In genomic region chr12:129208566-129208965, GRCh38 we compare ENCODE assay signal across 29 cellular contexts.
"Had no signal": no experiment of that assay in that cellular context is flagged by ENCODE, and none has a peak within 500 bp of the region (broad histone marks: within the 10 kb centered on the region; RNA-seq: fewer than 3 reads in every experiment).

No MANE protein-coding gene starts in this region.

- H3K27me3 Mint-ChIP-seq: activated CD4-positive, alpha-beta memory T cell treated with anti-CD3 and anti-CD28 coated beads for 36 hours; activated CD4-positive, alpha-beta T cell treated with anti-CD3 and anti-CD28 coated beads for 36 hours; activated CD4-positive, alpha-beta T cell treated with anti-CD3 and anti-CD28 coated beads, Interleukin-2, amount 10 ng/mL, durations not matched to agents 24 days and 14 days; activated CD8-positive, alpha-beta memory T cell treated with anti-CD3 and anti-CD28 coated beads, Interleukin-2, amount 10 ng/mL, durations not matched to agents 7 days and 5 days; activated naive CD4-positive, alpha-beta T cell treated with anti-CD3 and anti-CD28 coated beads, Interleukin-2, amount 50 U/mL, for 24 hours; activated naive CD8-positive, alpha-beta T cell treated with anti-CD3 and anti-CD28 coated beads for 36 hours; activated naive CD8-positive, alpha-beta T cell treated with anti-CD3 and anti-CD28 coated beads, Interleukin-2, amount 50 U/mL, for 24 hours had no signal

- H3K4me1 ChIP-seq: adrenal gland, body of pancreas, colonic mucosa, esophagus muscularis mucosa, foreskin keratinocyte, gastrocnemius medialis had no signal

- H3K9me3 ChIP-seq: adrenal gland, body of pancreas, colonic mucosa, gastrocnemius medialis had no signal

- H3K9me3 Mint-ChIP-seq: activated naive CD4-positive, alpha-beta T cell treated with anti-CD3 and anti-CD28 coated beads for 36 hours; activated naive CD4-positive, alpha-beta T cell treated with anti-CD3 and anti-CD28 coated beads, Interleukin-2, amount 50 U/mL, for 24 hours; activated naive CD8-positive, alpha-beta T cell treated with anti-CD3 and anti-CD28 coated beads, Interleukin-2, amount 50 U/mL, for 24 hours; activated T-helper 1 cell treated with anti-CD3 and anti-CD28 coated beads, Interleukin-12 subunit alpha, Interleukin-12 subunit beta, Interleukin-2, Interleukin-4 antibody, amounts not matched to agents 30 ng/mL and 10 ng/mL and 1 ng/mL, durations not matched to agents 14 hours and 24 hours and 36 hours had no signal

- H3K4me3 Mint-ChIP-seq: activated CD4-positive, alpha-beta memory T cell treated with anti-CD3 and anti-CD28 coated beads for 36 hours; activated CD4-positive, alpha-beta T cell treated with anti-CD3 and anti-CD28 coated beads for 36 hours; activated CD4-positive, alpha-beta T cell treated with anti-CD3 and anti-CD28 coated beads, Interleukin-2, amount 10 ng/mL, durations not matched to agents 24 days and 14 days; activated CD8-positive, alpha-beta memory T cell treated with anti-CD3 and anti-CD28 coated beads, Interleukin-2, amount 10 ng/mL, durations not matched to agents 7 days and 5 days; activated CD8-positive, alpha-beta T cell treated with anti-CD3 and anti-CD28 coated beads, Interleukin-2, amount 10 ng/mL, durations not matched to agents 7 days and 5 days; activated naive CD4-positive, alpha-beta T cell treated with anti-CD3 and anti-CD28 coated beads for 36 hours; activated naive CD4-positive, alpha-beta T cell treated with anti-CD3 and anti-CD28 coated beads, Interleukin-2, amount 50 U/mL, for 24 hours; activated naive CD8-positive, alpha-beta T cell treated with anti-CD3 and anti-CD28 coated beads for 36 hours; activated naive CD8-positive, alpha-beta T cell treated with anti-CD3 and anti-CD28 coated beads, Interleukin-2, amount 50 U/mL, for 24 hours; activated T-helper 1 cell treated with anti-CD3 and anti-CD28 coated beads, Interleukin-12 subunit alpha, Interleukin-12 subunit beta, Interleukin-2, Interleukin-4 antibody, amounts not matched to agents 30 ng/mL and 10 ng/mL and 1 ng/mL, durations not matched to agents 14 hours and 24 hours and 36 hours had no signal

- DNase-seq: activated CD4-positive, alpha-beta memory T cell treated with anti-CD3 and anti-CD28 coated beads for 36 hours; activated CD4-positive, alpha-beta T cell treated with anti-CD3 and anti-CD28 coated beads for 36 hours; activated CD4-positive, alpha-beta T cell treated with anti-CD3 and anti-CD28 coated beads, Interleukin-2, amount 10 ng/mL, durations not matched to agents 24 days and 14 days; activated CD4-positive, CD25-positive, alpha-beta regulatory T cell; activated CD4-positive, CD25-positive, alpha-beta regulatory T cell treated with anti-CD3 and anti-CD28 coated beads, Interleukin-2, amount 50 U/mL, for 72 hours; activated CD8-positive, alpha-beta memory T cell treated with anti-CD3 and anti-CD28 coated beads, Interleukin-2, amount 10 ng/mL, durations not matched to agents 7 days and 5 days; activated CD8-positive, alpha-beta memory T cell treated with anti-CD3 and anti-CD28 coated beads, Interleukin-2, amount 50 U/mL, for 4 hours; activated CD8-positive, alpha-beta T cell treated with anti-CD3 and anti-CD28 coated beads, Interleukin-2, amount 10 ng/mL, durations not matched to agents 7 days and 5 days; activated effector memory CD4-positive, alpha-beta T cell treated with anti-CD3 and anti-CD28 coated beads, Interleukin-2, amount 50 U/mL, for 16 hours; activated naive CD4-positive, alpha-beta T cell treated with anti-CD3 and anti-CD28 coated beads for 36 hours; activated naive CD8-positive, alpha-beta T cell treated with anti-CD3 and anti-CD28 coated beads for 36 hours; activated naive CD8-positive, alpha-beta T cell treated with anti-CD3 and anti-CD28 coated beads, Interleukin-2, amount 50 U/mL, for 24 hours; activated T-cell treated with anti-CD3 and anti-CD28 coated beads, Interleukin-2, amount 50 U/mL, for 1 hour; activated T-cell treated with anti-CD3 and anti-CD28 coated beads, Interleukin-2, amount 50 U/mL, for 48 hours; adrenal gland; aorta; body of pancreas; central memory CD4-positive, alpha-beta T cell; cerebellar nuclear complex; colonic mucosa; effector memory CD4-positive, alpha-beta T cell; erythroblast; foreskin keratinocyte; gastrocnemius medialis; T-helper 2 cell had no signal

- H3K4me3 ChIP-seq: adrenal gland, body of pancreas, colonic mucosa, esophagus muscularis mucosa, gastrocnemius medialis had no signal

- H3K27ac Mint-ChIP-seq: activated CD4-positive, alpha-beta memory T cell treated with anti-CD3 and anti-CD28 coated beads for 36 hours; activated CD4-positive, alpha-beta T cell treated with anti-CD3 and anti-CD28 coated beads for 36 hours; activated CD4-positive, alpha-beta T cell treated with anti-CD3 and anti-CD28 coated beads, Interleukin-2, amount 10 ng/mL, durations not matched to agents 24 days and 14 days; activated CD8-positive, alpha-beta memory T cell treated with anti-CD3 and anti-CD28 coated beads, Interleukin-2, amount 10 ng/mL, durations not matched to agents 7 days and 5 days; activated CD8-positive, alpha-beta T cell treated with anti-CD3 and anti-CD28 coated beads, Interleukin-2, amount 10 ng/mL, durations not matched to agents 7 days and 5 days; activated naive CD4-positive, alpha-beta T cell treated with anti-CD3 and anti-CD28 coated beads for 36 hours; activated naive CD4-positive, alpha-beta T cell treated with anti-CD3 and anti-CD28 coated beads, Interleukin-2, amount 50 U/mL, for 24 hours; activated naive CD8-positive, alpha-beta T cell treated with anti-CD3 and anti-CD28 coated beads for 36 hours; activated naive CD8-positive, alpha-beta T cell treated with anti-CD3 and anti-CD28 coated beads, Interleukin-2, amount 50 U/mL, for 24 hours; activated T-helper 1 cell treated with anti-CD3 and anti-CD28 coated beads, Interleukin-12 subunit alpha, Interleukin-12 subunit beta, Interleukin-2, Interleukin-4 antibody, amounts not matched to agents 30 ng/mL and 10 ng/mL and 1 ng/mL, durations not matched to agents 14 hours and 24 hours and 36 hours; activated T-helper 2 cell treated with anti-CD3 and anti-CD28 coated beads, Interferon-gamma antibody, Interleukin-2, Interleukin-4, amounts not matched to agents 10 μg/mL and 5 μg/mL and 100 μg/mL, durations not matched to agents 14 hours and 24 hours and 36 hours had no signal

- H3K27me3 ChIP-seq: adrenal gland, body of pancreas, colonic mucosa, foreskin keratinocyte, gastrocnemius medialis had no signal

- H3K4me1 Mint-ChIP-seq: activated CD4-positive, alpha-beta T cell treated with anti-CD3 and anti-CD28 coated beads for 36 hours; activated CD4-positive, alpha-beta T cell treated with anti-CD3 and anti-CD28 coated beads, Interleukin-2, amount 10 ng/mL, durations not matched to agents 24 days and 14 days; activated CD8-positive, alpha-beta memory T cell treated with anti-CD3 and anti-CD28 coated beads, Interleukin-2, amount 10 ng/mL, durations not matched to agents 7 days and 5 days; activated naive CD4-positive, alpha-beta T cell treated with anti-CD3 and anti-CD28 coated beads, Interleukin-2, amount 50 U/mL, for 24 hours; activated naive CD8-positive, alpha-beta T cell treated with anti-CD3 and anti-CD28 coated beads for 36 hours; activated naive CD8-positive, alpha-beta T cell treated with anti-CD3 and anti-CD28 coated beads, Interleukin-2, amount 50 U/mL, for 24 hours had no signal

- ATAC-seq: activated CD4-positive, alpha-beta T cell treated with anti-CD3 and anti-CD28 coated beads for 36 hours; activated CD8-positive, alpha-beta memory T cell treated with anti-CD3 and anti-CD28 coated beads, Interleukin-2, amount 10 ng/mL, durations not matched to agents 7 days and 5 days; activated CD8-positive, alpha-beta T cell treated with anti-CD3 and anti-CD28 coated beads, Interleukin-2, amount 10 ng/mL, durations not matched to agents 7 days and 5 days; activated naive CD8-positive, alpha-beta T cell treated with anti-CD3 and anti-CD28 coated beads, Interleukin-2, amount 50 U/mL, for 24 hours; body of pancreas; foreskin keratinocyte; gastrocnemius medialis had no signal

- H3K27ac ChIP-seq: adrenal gland, body of pancreas, colonic mucosa, esophagus muscularis mucosa, foreskin keratinocyte, gastrocnemius medialis had no signal

- H3K36me3 ChIP-seq: adrenal gland, colonic mucosa, esophagus muscularis mucosa, gastrocnemius medialis had no signal
